Comparison of ENCODE assay signal across 8 cellular contexts in genomic region chr12:64221656-64222010, GRCh38.
DNase-seq lines count a peak whose midpoint lies in the region; ATAC-seq and TF ChIP-seq lines count a peak whose summit lies in the region.

No MANE protein-coding gene starts in this region.

- H3K27ac Mint-ChIP-seq in effector memory CD8-positive, alpha-beta T cell: peak overlapping the region; percentile 98 to 99
- peak overlapping the region; percentile 98 for H3K27ac Mint-ChIP-seq in memory B cell

- no peaks in the 10 kb centered on the region for H3K9me3 Mint-ChIP-seq in effector memory CD8-positive, alpha-beta T cell
- no peaks in the 10 kb centered on the region for H3K9me3 Mint-ChIP-seq in memory B cell

- H3K27me3 Mint-ChIP-seq in effector memory CD8-positive, alpha-beta T cell: peaks cover 9% of the 10 kb centered on the region in 2 donors
- H3K27me3 Mint-ChIP-seq in memory B cell: peaks cover 4% of the 10 kb centered on the region

- ATAC-seq in GM18867 (IDR thresholded peaks at IDR 0.05; ENCODE audit: unreplicated experiment): peak; percentile 26
- peak; percentile 17 for ATAC-seq in HG03135 (IDR thresholded peaks at IDR 0.05; ENCODE audit: unreplicated experiment)
- ATAC-seq in activated CD4-positive, CD25-positive, alpha-beta regulatory T cell treated with anti-CD3 and anti-CD28 coated beads, Interleukin-2, amount 50 U/mL, for 24 hours: peak; percentile 26 to 34
- ATAC-seq in effector memory CD8-positive, alpha-beta T cell (replicated peaks): peak; percentile 25
- peak; percentile 23 for ATAC-seq in memory B cell (ENCODE audit: low read depth)

- H3K36me3 Mint-ChIP-seq in effector memory CD8-positive, alpha-beta T cell (ENCODE audit: insufficient read depth): peaks cover 21% of the 10 kb centered on the region
- no peaks in the 10 kb centered on the region for H3K36me3 Mint-ChIP-seq in memory B cell

- peak overlapping the region; percentile 96 to 97 for H3K4me3 Mint-ChIP-seq in effector memory CD8-positive, alpha-beta T cell
- peak overlapping the region; percentile 100 for H3K4me3 Mint-ChIP-seq in memory B cell

- H3K4me1 Mint-ChIP-seq in effector memory CD8-positive, alpha-beta T cell (ENCODE audit: low read depth in 2 of 2): peaks cover 12 to 18% of the 10 kb centered on the region in 2 donors
- peaks cover 28% of the 10 kb centered on the region for H3K4me1 Mint-ChIP-seq in memory B cell

- TF ChIP-seq CTCF in AG09319 (IDR thresholded peaks at IDR 0.05; ENCODE audit: low read depth, low read length): no peak

- DNase-seq in AG09319 (ENCODE audit: extremely low read depth, low read depth): peak; percentile 56
- peak; percentile 79 for DNase-seq in NCI-H2227 treated with DMSO at 0.1 percent for 48 hours (lab: John Stamatoyannopoulos, UW)
- peak in 1 of 3 experiments; percentile 34 for DNase-seq in effector memory CD8-positive, alpha-beta T cell
- no peak for DNase-seq in memory B cell (ENCODE audit: low spot score in 2 of 2)
- peak; percentile 20 for DNase-seq in stimulated activated CD8-positive, alpha-beta memory T cell treated with anti-CD3 and anti-CD28 coated beads, Interleukin-12 subunit alpha, Interleukin-12 subunit beta, amount 100 ng/mL, for 1 hour (ENCODE audit: low read depth)

Comparison
In these comparisons a context has a peak if more than half of its experiments do, and no peak if none do; other contexts are left out.
1. DNase-seq: peak in AG09319 (single experiment), NCI-H2227 treated with DMSO at 0.1 percent for 48 hours (single experiment) and stimulated activated CD8-positive, alpha-beta memory T cell treated with anti-CD3 and anti-CD28 coated beads, Interleukin-12 subunit alpha, Interleukin-12 subunit beta, amount 100 ng/mL, for 1 hour (single experiment); none in memory B cell (0 of 2).
2. Peak in every context shown above with its lines, with median percentiles within 50 percentile points of each other: ATAC-seq.